ENCODE assay signal across 22 cellular contexts in the genomic region with DNA sequence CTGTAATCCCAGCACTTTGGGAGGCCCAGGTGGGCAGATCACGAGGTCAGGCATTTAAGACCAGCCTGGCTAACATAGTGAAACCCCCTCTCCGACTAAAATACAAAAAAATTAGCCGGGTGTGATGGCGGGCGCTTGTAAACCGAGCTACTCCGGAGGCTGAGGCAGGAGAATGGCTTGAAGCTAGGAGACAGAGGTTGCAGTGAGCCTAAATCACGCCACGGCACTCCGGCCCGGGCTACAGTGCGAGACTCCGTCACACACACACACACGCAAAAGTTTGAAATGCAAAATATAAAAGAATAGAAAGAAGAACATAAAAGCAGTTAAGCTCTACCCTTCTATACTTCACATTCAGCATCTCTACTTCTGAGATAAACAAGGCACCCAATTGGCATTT.
DNase-seq lines count a peak whose midpoint lies in the region; ATAC-seq and TF ChIP-seq lines count a peak whose summit lies in the region.
"Had no signal": no experiment of that assay in that cellular context is flagged by ENCODE, and none has a peak within 500 bp of the region (broad histone marks: within the 10 kb centered on the region; RNA-seq: fewer than 3 reads in every experiment).

No MANE protein-coding gene starts in this region.

- no peak overlapping the region for H3K9ac ChIP-seq in PC-3 (ENCODE audit: low read length)
- no peak overlapping the region for H3K9ac ChIP-seq in mesendoderm (ENCODE audit: low read length)
- H3K9ac ChIP-seq: BLaER1 treated with 17β-estradiol and CSF1 and Interleukin-3, amounts not matched to agents 10 nM and 100 nM had no signal

- peak overlapping the region; percentile 80 for H3K18ac ChIP-seq in mesendoderm (ENCODE audit: low read length)

- H3K4me2 ChIP-seq in PC-3 (ENCODE audit: low read length) (peak overlapping the region; percentile 19; the same call in 1 of the 2 replicates), mesendoderm (ENCODE audit: low read length) (no peak overlapping the region)
- H3K4me2 ChIP-seq: BLaER1 treated with 17β-estradiol and CSF1 and Interleukin-3, amounts not matched to agents 10 nM and 100 nM had no signal

- H4K20me1 ChIP-seq in PC-3 (ENCODE audit: low read length) = no peaks in the 10 kb centered on the region
- H4K20me1 ChIP-seq: BLaER1 treated with 17β-estradiol and CSF1 and Interleukin-3, amounts not matched to agents 10 nM and 100 nM had no signal

- no peak overlapping the region for H3K27ac Mint-ChIP-seq in nephron progenitor cell
- H3K27ac Mint-ChIP-seq: B cell; CD4-positive, alpha-beta T cell; CD8-positive, alpha-beta memory T cell had no signal

- no peaks in the 10 kb centered on the region for H3K4me1 ChIP-seq in PC-3 (ENCODE audit: insufficient read depth, low read length)
- H3K4me1 ChIP-seq in mesendoderm (ENCODE audit: control insufficient read depth, low read depth, low read length) = no peaks in the 10 kb centered on the region
- no peaks in the 10 kb centered on the region for H3K4me1 ChIP-seq in vagina
- H3K4me1 ChIP-seq: BLaER1 treated with 17β-estradiol and CSF1 and Interleukin-3, amounts not matched to agents 10 nM and 100 nM had no signal

- no TSS peak for BruUV-seq in PC-3 (replicated peaks; lab: Mats Ljungman, UMichigan)

- TF ChIP-seq CTCF in PC-3 (conservative IDR thresholded peaks at IDR 0.05; ENCODE audit: low read depth, low read length) = no peak
- TF ChIP-seq CTCF in nephron progenitor cell (IDR thresholded peaks at IDR 0.05) = no peak
- no peak for TF ChIP-seq CTCF in vagina (IDR thresholded peaks at IDR 0.05)

- peaks cover 50% of the 10 kb centered on the region for H3K27me3 Mint-ChIP-seq in nephron progenitor cell (ENCODE audit: low read depth, poor library complexity)
- H3K27me3 Mint-ChIP-seq: B cell; CD4-positive, alpha-beta T cell had no signal

- no peak overlapping the region for H2BK15ac ChIP-seq in mesendoderm (replicated peaks; ENCODE audit: low read depth)

- H3K4me3 Mint-ChIP-seq in nephron progenitor cell = no peak overlapping the region
- H3K4me3 Mint-ChIP-seq: B cell; CD4-positive, alpha-beta T cell; CD8-positive, alpha-beta memory T cell had no signal

- H3K79me1 ChIP-seq in mesendoderm (ENCODE audit: low read length) = no peaks in the 10 kb centered on the region

- POLR2A ChIA-PET in PC-3 (lab: Charles Lee; ENCODE audit: unreplicated experiment) = no interaction called here

- H3K36me3 ChIP-seq in PC-3 (ENCODE audit: low read depth, low read length) = no peaks in the 10 kb centered on the region
- H3K36me3 ChIP-seq in mesendoderm (ENCODE audit: control insufficient read depth, insufficient read depth, low read length) = no peaks in the 10 kb centered on the region
- no peaks in the 10 kb centered on the region for H3K36me3 ChIP-seq in vagina
- H3K36me3 ChIP-seq: BLaER1 treated with 17β-estradiol and CSF1 and Interleukin-3, amounts not matched to agents 10 nM and 100 nM had no signal

- H3K23ac ChIP-seq in mesendoderm (ENCODE audit: low read length) = no peak overlapping the region

- WGBS in mesendoderm (ENCODE audit: extremely low coverage, insufficient coverage, low lambda C conversion rate) = no CpG with 5 or more reads among the region's 14 CpGs

- no peak overlapping the region for H3K4ac ChIP-seq in mesendoderm (ENCODE audit: low read depth, low read length)

- H2AFZ ChIP-seq in PC-3 (ENCODE audit: low read length) = peak overlapping the region; percentile 22; the same call in 1 of the 2 replicates

- no peaks in the 10 kb centered on the region for H3K36me3 Mint-ChIP-seq in nephron progenitor cell (ENCODE audit: low read depth)
- H3K36me3 Mint-ChIP-seq: CD8-positive, alpha-beta memory T cell had no signal

- H3K27ac ChIP-seq in PC-3 (ENCODE audit: low read length) (no peak overlapping the region), mesendoderm (ENCODE audit: low read depth, low read length) (no peak overlapping the region), vagina (no peak overlapping the region)
- H3K27ac ChIP-seq: BLaER1 treated with 17β-estradiol and CSF1 and Interleukin-3, amounts not matched to agents 10 nM and 100 nM; C4-2B had no signal

- no peak overlapping the region for H2BK5ac ChIP-seq in mesendoderm (ENCODE audit: low read length)

- no peak overlapping the region for H2BK120ac ChIP-seq in mesendoderm (ENCODE audit: low read depth, low read length)

- no peak for ATAC-seq in PC-3
- ATAC-seq: GM12878 had no signal

- H4K5ac ChIP-seq in mesendoderm (ENCODE audit: low read length) = no peak overlapping the region

- H3F3A ChIP-seq in PC-3 (ENCODE audit: low read length, unreplicated experiment) = no peaks in the 10 kb centered on the region

- intact Hi-C loops in PC-3 (cut with micrococcal nuclease) = no loop called here
- intact Hi-C loops in vagina (cut with DNase I) = no loop called here

- H3K4me3 ChIP-seq in PC-3 (ENCODE audit: low read length) (no peak overlapping the region), mesendoderm (ENCODE audit: low read length) (no peak overlapping the region), vagina (no peak overlapping the region)
- H3K4me3 ChIP-seq: BLaER1 treated with 17β-estradiol and CSF1 and Interleukin-3, amounts not matched to agents 10 nM and 100 nM; GM12878 had no signal

- H3K27me3 ChIP-seq in PC-3 (ENCODE audit: low read length) (no peaks in the 10 kb centered on the region), mesendoderm (ENCODE audit: insufficient read depth, low read length, poor library complexity) (no peaks in the 10 kb centered on the region), vagina (no peaks in the 10 kb centered on the region)

- H3K56ac ChIP-seq in mesendoderm (ENCODE audit: low read length) = no peak overlapping the region

- CTCF ChIA-PET in PC-3 (lab: Charles Lee) = no interaction called here

- DNase-seq in PC-3 (no peak), mesendoderm (no peak), AG08395 (ENCODE audit: low spot score) (no peak), nephron progenitor cell (no peak), vagina (ENCODE audit: extremely low spot score in 2 of 2) (no peak)
- DNase-seq: 8988T; ACHN; AML-193; CD4-positive, alpha-beta T cell; CD8-positive, alpha-beta memory T cell; COR-L47; DMS 273 treated with DMSO at 0.1 percent for 48 hours; DMS153; DMS53; DMS79; DND-41; EL; GDM1 had no signal

- no peaks in the 10 kb centered on the region for H3K9me3 Mint-ChIP-seq in nephron progenitor cell

- H3K4me1 Mint-ChIP-seq in nephron progenitor cell = no peaks in the 10 kb centered on the region
- H3K4me1 Mint-ChIP-seq: B cell; CD8-positive, alpha-beta memory T cell had no signal

- H3K79me2 ChIP-seq in PC-3 (ENCODE audit: low read length) (no peaks in the 10 kb centered on the region), mesendoderm (ENCODE audit: control insufficient read depth, insufficient read depth, low read length) (no peaks in the 10 kb centered on the region)

- no peaks in the 10 kb centered on the region for H3K9me3 ChIP-seq in PC-3 (ENCODE audit: low read length)
- no peaks in the 10 kb centered on the region for H3K9me3 ChIP-seq in vagina
- H3K9me3 ChIP-seq: BLaER1 treated with 17β-estradiol and CSF1 and Interleukin-3, amounts not matched to agents 10 nM and 100 nM had no signal

- no peak overlapping the region for H4K8ac ChIP-seq in mesendoderm (ENCODE audit: low read depth, low read length)

- no peak for TF ChIP-seq POLR2A in vagina (IDR thresholded peaks at IDR 0.05)

- H3K9me2 ChIP-seq in PC-3 (replicated peaks; ENCODE audit: low read length) = no peaks in the 10 kb centered on the region

- H2AK5ac ChIP-seq in mesendoderm (ENCODE audit: low read length) = no peak overlapping the region
